16 cellular contexts compared by ENCODE assay signal in genomic region chr22:35436421-35436820, GRCh38.
"Had no signal": no experiment of that assay in that cellular context is flagged by ENCODE, and none has a peak within 500 bp of the region (broad histone marks: within the 10 kb centered on the region; RNA-seq: fewer than 3 reads in every experiment).

No MANE protein-coding gene starts in this region.

- H3K4me3 Mint-ChIP-seq: activated CD4-positive, alpha-beta memory T cell treated with anti-CD3 and anti-CD28 coated beads for 36 hours; activated CD4-positive, alpha-beta T cell treated with anti-CD3 and anti-CD28 coated beads, Interleukin-2, amount 10 ng/mL, durations not matched to agents 24 days and 14 days; activated T-cell treated with anti-CD3 and anti-CD28 coated beads, Interleukin-2, amount 50 U/mL, for 72 hours; T-helper 2 cell treated with Interferon-gamma antibody and Interleukin-4, amounts not matched to agents 5 μg/mL and 100 μg/mL, for 36 hours had no signal

- H3K4me3 ChIP-seq: cardiac muscle cell, SJSA1 had no signal

- H3K4me2 ChIP-seq: KMS-11 had no signal

- DNase-seq: activated CD4-positive, alpha-beta T cell treated with anti-CD3 and anti-CD28 coated beads, Interleukin-2, amount 10 ng/mL, durations not matched to agents 24 days and 14 days; activated CD8-positive, alpha-beta memory T cell treated with anti-CD3 and anti-CD28 coated beads for 24 hours; activated T-cell treated with anti-CD3 and anti-CD28 coated beads, Interleukin-2, amount 50 U/mL, for 72 hours; brain microvascular endothelial cell; NCI-H1105; NCI-H1436 treated with DMSO at 0.1 percent for 48 hours; NCI-H187; NCI-H510A treated with DMSO at 0.1 percent for 48 hours; NK-92 treated with Interleukin-12 subunit alpha and Interleukin-12 subunit beta, amount 100 ng/mL, for 24 hours; Right ventricle myocardium superior had no signal

- H3K27ac ChIP-seq: brain microvascular endothelial cell, cardiac muscle cell, KMS-11, SJSA1 had no signal

- H3K27me3 ChIP-seq: brain microvascular endothelial cell, cardiac muscle cell, SJSA1 had no signal

- ATAC-seq: Panc1 had no signal

- H3K27ac Mint-ChIP-seq: activated CD4-positive, alpha-beta memory T cell treated with anti-CD3 and anti-CD28 coated beads for 36 hours; activated T-cell treated with anti-CD3 and anti-CD28 coated beads, Interleukin-2, amount 50 U/mL, for 72 hours; T-helper 2 cell treated with Interferon-gamma antibody and Interleukin-4, amounts not matched to agents 5 μg/mL and 100 μg/mL, for 36 hours had no signal

- H3K36me3 ChIP-seq: brain microvascular endothelial cell, cardiac muscle cell had no signal

- H3K27me3 Mint-ChIP-seq: activated CD4-positive, alpha-beta memory T cell treated with anti-CD3 and anti-CD28 coated beads for 36 hours; activated CD4-positive, alpha-beta T cell treated with anti-CD3 and anti-CD28 coated beads, Interleukin-2, amount 10 ng/mL, durations not matched to agents 24 days and 14 days had no signal
